In genomic region chr7:85750454-85750949, GRCh38 we compare ENCODE assay signal across 9 cellular contexts.
DNase-seq lines count a peak whose midpoint lies in the region; ATAC-seq, FAIRE-seq and TF ChIP-seq lines count a peak whose summit lies in the region.
"Had no signal": no experiment of that assay in that cellular context is flagged by ENCODE, and none has a peak within 500 bp of the region (broad histone marks: within the 10 kb centered on the region; RNA-seq: fewer than 3 reads in every experiment).

No MANE protein-coding gene starts in this region.

- H3K4me1 ChIP-seq in BE2C (no peaks in the 10 kb centered on the region), MM.1S (ENCODE audit: low read length) (no peaks in the 10 kb centered on the region), iPS-15b (ENCODE audit: control insufficient read depth, insufficient read depth, low read length) (no peaks in the 10 kb centered on the region)

- intact Hi-C loops in activated T-helper 1 cell treated with anti-CD3 and anti-CD28 coated beads, Interleukin-12 subunit alpha, Interleukin-12 subunit beta, Interleukin-2, Interleukin-4 antibody, amounts not matched to agents 30 ng/mL and 10 ng/mL and 1 ng/mL, durations not matched to agents 14 hours and 24 hours and 36 hours (cut with micrococcal nuclease), result loop anchor here (2.0 kb wide), 1 partner anchor 720 kb away; no protein-coding TSS in a partner anchor

- H3K36me3 Mint-ChIP-seq in activated T-helper 1 cell treated with anti-CD3 and anti-CD28 coated beads, Interleukin-12 subunit alpha, Interleukin-12 subunit beta, Interleukin-2, Interleukin-4 antibody, amounts not matched to agents 30 ng/mL and 10 ng/mL and 1 ng/mL, durations not matched to agents 14 hours and 24 hours and 36 hours (ENCODE audit: low read depth), result no peaks in the 10 kb centered on the region

- H3K4me1 Mint-ChIP-seq in activated T-helper 1 cell treated with anti-CD3 and anti-CD28 coated beads, Interleukin-12 subunit alpha, Interleukin-12 subunit beta, Interleukin-2, Interleukin-4 antibody, amounts not matched to agents 30 ng/mL and 10 ng/mL and 1 ng/mL, durations not matched to agents 14 hours and 24 hours and 36 hours (ENCODE audit: low read depth), result no peaks in the 10 kb centered on the region

- FAIRE-seq in GM12892 (lab: Jason Lieb, UNC), result peak; percentile 70
- FAIRE-seq: TTC549 had no signal

- no peaks in the 10 kb centered on the region for H3K9me2 ChIP-seq in MM.1S (replicated peaks; ENCODE audit: insufficient read depth, low read length)

- H3K27ac Mint-ChIP-seq in activated T-helper 1 cell treated with anti-CD3 and anti-CD28 coated beads, Interleukin-12 subunit alpha, Interleukin-12 subunit beta, Interleukin-2, Interleukin-4 antibody, amounts not matched to agents 30 ng/mL and 10 ng/mL and 1 ng/mL, durations not matched to agents 14 hours and 24 hours and 36 hours, result no peak overlapping the region

- H3K79me2 ChIP-seq in MM.1S (ENCODE audit: low read length), result no peaks in the 10 kb centered on the region

- peak; percentile 61 for DNase-seq in BE2C
- no peak for DNase-seq in GM12892 (ENCODE audit: insufficient read length)
- peak; percentile 61 for DNase-seq in MM.1S
- DNase-seq in activated T-helper 1 cell treated with anti-CD3 and anti-CD28 coated beads, Interleukin-12 subunit alpha, Interleukin-12 subunit beta, Interleukin-2, Interleukin-4 antibody, amounts not matched to agents 30 ng/mL and 10 ng/mL and 1 ng/mL, durations not matched to agents 14 hours and 24 hours and 36 hours (ENCODE audit: low spot score), result no peak
- no peak for DNase-seq in DMS114 treated with DMSO at 0.1 percent for 48 hours (lab: John Stamatoyannopoulos, UW; ENCODE audit: unreplicated experiment)

- H3F3A ChIP-seq in MM.1S (ENCODE audit: insufficient read depth, low read length), result no peaks in the 10 kb centered on the region

- H2AFZ ChIP-seq in MM.1S (ENCODE audit: low read length), result no peak overlapping the region

- H3K36me3 ChIP-seq in BE2C, result no peaks in the 10 kb centered on the region
- no peaks in the 10 kb centered on the region for H3K36me3 ChIP-seq in MM.1S (replicated peaks; ENCODE audit: insufficient read depth, low read length)
- H3K36me3 ChIP-seq in iPS-15b (ENCODE audit: control insufficient read depth, insufficient read depth, low read length), result no peaks in the 10 kb centered on the region

- peak; percentile 92 for ATAC-seq in HG02571 (IDR thresholded peaks at IDR 0.05; ENCODE audit: unreplicated experiment)

- H3K27me3 Mint-ChIP-seq in activated T-helper 1 cell treated with anti-CD3 and anti-CD28 coated beads, Interleukin-12 subunit alpha, Interleukin-12 subunit beta, Interleukin-2, Interleukin-4 antibody, amounts not matched to agents 30 ng/mL and 10 ng/mL and 1 ng/mL, durations not matched to agents 14 hours and 24 hours and 36 hours (ENCODE audit: insufficient read depth), result no peaks in the 10 kb centered on the region

- H3K9ac ChIP-seq in MM.1S (ENCODE audit: low read length), result no peak overlapping the region
- no peak overlapping the region for H3K9ac ChIP-seq in iPS-15b (ENCODE audit: low read depth, low read length)

- H4K20me1 ChIP-seq in MM.1S (ENCODE audit: insufficient read depth, low read length), result no peaks in the 10 kb centered on the region

- no peak overlapping the region for H3K4me2 ChIP-seq in MM.1S (ENCODE audit: low read depth, low read length)

- TF ChIP-seq CTCF in BE2C (IDR thresholded peaks at IDR 0.05; ENCODE audit: low read depth, low read length) (peak; percentile 87), MM.1S (IDR thresholded peaks at IDR 0.05; ENCODE audit: low read length) (peak; percentile 69), WI38 (IDR thresholded peaks at IDR 0.05; ENCODE audit: low read depth, low read length) (peak; percentile 34; the same call in 1 of the 2 replicates)

- H3K9me3 ChIP-seq in BE2C, result peaks cover 4% of the 10 kb centered on the region; the same call in 1 of the 2 replicates
- no peaks in the 10 kb centered on the region for H3K9me3 ChIP-seq in MM.1S (replicated peaks; ENCODE audit: insufficient read depth, low read length)
- H3K9me3 ChIP-seq in iPS-15b (ENCODE audit: control insufficient read depth, insufficient read depth, low read length), result peaks cover 7% of the 10 kb centered on the region

- H3K27ac ChIP-seq in MM.1S (ENCODE audit: low read length), result no peak overlapping the region

- H3K27me3 ChIP-seq in BE2C (no peaks in the 10 kb centered on the region), MM.1S (replicated peaks; ENCODE audit: insufficient read depth, low read length) (no peaks in the 10 kb centered on the region), iPS-15b (ENCODE audit: control insufficient read depth, insufficient read depth, low read length) (peaks cover 6% of the 10 kb centered on the region)

- H3K9me3 Mint-ChIP-seq in activated T-helper 1 cell treated with anti-CD3 and anti-CD28 coated beads, Interleukin-12 subunit alpha, Interleukin-12 subunit beta, Interleukin-2, Interleukin-4 antibody, amounts not matched to agents 30 ng/mL and 10 ng/mL and 1 ng/mL, durations not matched to agents 14 hours and 24 hours and 36 hours, result peaks cover 10% of the 10 kb centered on the region

- no peak overlapping the region for H3K4me3 ChIP-seq in BE2C (ENCODE audit: low read depth, low read length)
- no peak overlapping the region for H3K4me3 ChIP-seq in MM.1S (ENCODE audit: low read length)
- no peak overlapping the region for H3K4me3 ChIP-seq in WI38 (ENCODE audit: low read depth, low read length)
- peak overlapping the region; percentile 5 for H3K4me3 ChIP-seq in iPS-15b (ENCODE audit: low read depth, low read length)

- no peak for TF ChIP-seq POLR2A in GM12892 (IDR thresholded peaks at IDR 0.05; ENCODE audit: low read depth, low read length)

- H3K4me3 Mint-ChIP-seq in activated T-helper 1 cell treated with anti-CD3 and anti-CD28 coated beads, Interleukin-12 subunit alpha, Interleukin-12 subunit beta, Interleukin-2, Interleukin-4 antibody, amounts not matched to agents 30 ng/mL and 10 ng/mL and 1 ng/mL, durations not matched to agents 14 hours and 24 hours and 36 hours, result no peak overlapping the region

Comparison
In these comparisons a context has a peak if more than half of its experiments do, and no peak if none do; other contexts are left out.
1. DNase-seq: peak in BE2C (single experiment) and MM.1S (single experiment); none in GM12892 (single experiment), activated T-helper 1 cell treated with anti-CD3 and anti-CD28 coated beads, Interleukin-12 subunit alpha, Interleukin-12 subunit beta, Interleukin-2, Interleukin-4 antibody, amounts not matched to agents 30 ng/mL and 10 ng/mL and 1 ng/mL, durations not matched to agents 14 hours and 24 hours and 36 hours (single experiment) and DMS114 treated with DMSO at 0.1 percent for 48 hours (single experiment).
2. CTCF ChIP-seq: peak in every context shown above with its lines; median percentile 87 in BE2C; 69 in MM.1S; 34 in WI38.